20 cellular contexts compared by ENCODE assay signal in the genomic region with DNA sequence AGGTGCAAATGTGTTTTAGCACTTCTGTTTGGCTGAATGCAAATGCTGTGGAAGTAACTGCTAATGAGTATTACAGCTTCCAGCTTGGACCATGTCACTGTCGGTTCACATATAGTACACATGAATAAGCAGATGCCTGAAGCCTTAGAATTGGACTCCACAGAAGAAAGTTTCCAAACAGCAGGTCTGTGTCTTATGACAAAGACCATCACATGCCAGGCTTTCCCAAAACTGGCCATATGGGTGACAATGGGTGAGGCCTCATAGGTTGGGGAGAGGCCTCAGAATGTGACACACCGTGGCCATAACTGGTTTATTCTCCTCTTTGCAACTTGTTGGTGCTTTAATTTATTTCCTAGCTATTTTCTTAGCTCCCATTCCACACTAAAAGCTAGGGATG.
"Had no signal": no experiment of that assay in that cellular context is flagged by ENCODE, and none has a peak within 500 bp of the region (broad histone marks: within the 10 kb centered on the region; RNA-seq: fewer than 3 reads in every experiment).

No MANE protein-coding gene starts in this region.

- H3K27me3 Mint-ChIP-seq: activated CD4-positive, alpha-beta memory T cell treated with anti-CD3 and anti-CD28 coated beads, Interleukin-2, amount 10 ng/mL, durations not matched to agents 7 days and 5 days had no signal

- H3K27me3 ChIP-seq: adrenal gland, esophagus squamous epithelium, foreskin keratinocyte, uterus had no signal

- H3K4me3 ChIP-seq: adrenal gland, psoas muscle had no signal

- H3K27ac ChIP-seq: adrenal gland, esophagus squamous epithelium, foreskin keratinocyte, psoas muscle had no signal

- H3K27ac Mint-ChIP-seq: activated CD4-positive, alpha-beta memory T cell treated with anti-CD3 and anti-CD28 coated beads, Interleukin-2, amount 10 ng/mL, durations not matched to agents 7 days and 5 days; nephron progenitor cell; stimulated activated effector memory CD8-positive, alpha-beta T cell treated with anti-CD3 and anti-CD28 coated beads, Interleukin-12 subunit alpha, Interleukin-12 subunit beta, amount 100 ng/mL, for 72 hours had no signal

- H3K4me1 Mint-ChIP-seq: activated CD4-positive, alpha-beta memory T cell treated with anti-CD3 and anti-CD28 coated beads, Interleukin-2, amount 10 ng/mL, durations not matched to agents 7 days and 5 days; stimulated activated effector memory CD8-positive, alpha-beta T cell treated with anti-CD3 and anti-CD28 coated beads, Interleukin-12 subunit alpha, Interleukin-12 subunit beta, amount 100 ng/mL, for 72 hours had no signal

- H3K36me3 ChIP-seq: adrenal gland, esophagus squamous epithelium, uterus had no signal

- H3K36me3 Mint-ChIP-seq: stimulated activated effector memory CD8-positive, alpha-beta T cell treated with anti-CD3 and anti-CD28 coated beads, Interleukin-12 subunit alpha, Interleukin-12 subunit beta, amount 100 ng/mL, for 72 hours had no signal

- H3K9me3 ChIP-seq: adrenal gland, esophagus squamous epithelium, psoas muscle, uterus had no signal

- H3K4me3 Mint-ChIP-seq: activated CD4-positive, alpha-beta memory T cell treated with anti-CD3 and anti-CD28 coated beads, Interleukin-2, amount 10 ng/mL, durations not matched to agents 7 days and 5 days; activated T-cell treated with anti-CD3 and anti-CD28 coated beads, Interleukin-2, amount 50 U/mL, for 4 hours; nephron progenitor cell; stimulated activated effector memory CD8-positive, alpha-beta T cell treated with anti-CD3 and anti-CD28 coated beads, Interleukin-12 subunit alpha, Interleukin-12 subunit beta, amount 100 ng/mL, for 72 hours had no signal

- H3K4me1 ChIP-seq: adrenal gland, esophagus squamous epithelium, foreskin keratinocyte, psoas muscle, uterus had no signal

- DNase-seq: activated CD4-positive, alpha-beta memory T cell treated with anti-CD3 and anti-CD28 coated beads, Interleukin-2, amount 10 ng/mL, durations not matched to agents 7 days and 5 days; activated effector memory CD4-positive, alpha-beta T cell treated with Interleukin-2 at 50 U/mL for 16 hours; activated naive CD4-positive, alpha-beta T cell treated with anti-CD3 and anti-CD28 coated beads, Interleukin-2, amount 50 U/mL, for 16 hours; activated T-cell treated with anti-CD3 and anti-CD28 coated beads, Interleukin-2, amount 50 U/mL, for 4 hours; adrenal gland; caudate nucleus; effector CD4-positive, alpha-beta T cell; esophagus squamous epithelium; foreskin keratinocyte; glutamatergic neuron; kidney glomerular epithelial cell; left ventricle myocardium superior; mesendoderm; nephron progenitor cell; psoas muscle; stimulated activated CD4-positive, alpha-beta T cell treated with anti-CD3 and anti-CD28 coated beads, Interleukin-12 subunit alpha, Interleukin-12 subunit beta, amount 100 ng/mL, for 4 hours; stimulated activated CD4-positive, alpha-beta T cell treated with anti-CD3 and anti-CD28 coated beads, Interleukin-2, amount 100 ng/mL, for 24 hours; T-helper 9 cell; uterus had no signal
